Comparison of ENCODE assay signal across 19 cellular contexts in genomic region chr16:4868046-4868445, GRCh38. TPM values are rescaled to one million over a fixed set of nuclear protein-coding genes. Genes with fewer than 3 reads are reported as not detected.
DNase-seq lines count a peak whose midpoint lies in the region; ATAC-seq lines count a peak whose summit lies in the region.
"Had no signal": no experiment of that assay in that cellular context is flagged by ENCODE, and none has a peak within 500 bp of the region (broad histone marks: within the 10 kb centered on the region; RNA-seq: fewer than 3 reads in every experiment).

No MANE protein-coding gene starts in this region.

- ATAC-seq in HG03378 (IDR thresholded peaks at IDR 0.05; ENCODE audit: unreplicated experiment) = peak; percentile 62
- peak; percentile 48 for ATAC-seq in left lobe of liver
- ATAC-seq: right cardiac atrium; stimulated activated naive CD8-positive, alpha-beta T cell treated with anti-CD3 and anti-CD28 coated beads, Interleukin-15, Interleukin-2, amounts not matched to agents 100 U/mL and 50 U/mL, for 24 hours had no signal

- DNase-seq in activated effector memory CD4-positive, alpha-beta T cell treated with anti-CD3 and anti-CD28 coated beads, Interleukin-2, amount 50 U/mL, for 16 hours = peak; percentile 34
- DNase-seq in activated effector memory CD4-positive, alpha-beta T cell treated with Interleukin-2 at 50 U/mL for 16 hours = no peak
- DNase-seq in left lobe of liver (ENCODE audit: low spot score) (no peak), globus pallidus (ENCODE audit: low spot score) (no peak), NCI-H2029 (lab: John Stamatoyannopoulos, UW) (no peak), DMS53 (lab: John Stamatoyannopoulos, UW) (no peak)
- no peak for DNase-seq in stimulated activated CD4-positive, alpha-beta T cell treated with anti-CD3 and anti-CD28 coated beads, Interleukin-4, amount 100 ng/mL, for 1 hour
- DNase-seq: 8988T; activated CD4-positive, alpha-beta T cell treated with anti-CD3 and anti-CD28 coated beads, Interleukin-2, amount 10 ng/mL, durations not matched to agents 7 days and 5 days; activated gamma-delta T cell; Caco-2; esophagus squamous epithelium; NCI-H1105 treated with DMSO at 0.1 percent for 48 hours; NCI-H2107; NCI-H524; right cardiac atrium; stimulated activated naive CD8-positive, alpha-beta T cell treated with anti-CD3 and anti-CD28 coated beads, Interleukin-15, Interleukin-2, amounts not matched to agents 100 U/mL and 50 U/mL, for 24 hours; tibial artery had no signal

RNA-seq across cellular contexts. Expression of gene UBN1, which starts 20.8 kb away (rescaled TPM):
- 18.9 TPM for total RNA-seq in left lobe of liver

RNA-seq across cellular contexts. Expression of gene GLYR1, which starts 21.0 kb away (rescaled TPM):
- total RNA-seq in left lobe of liver = 47.1 TPM
